Comparison of ENCODE assay signal across 1 cellular context in the genomic region with DNA sequence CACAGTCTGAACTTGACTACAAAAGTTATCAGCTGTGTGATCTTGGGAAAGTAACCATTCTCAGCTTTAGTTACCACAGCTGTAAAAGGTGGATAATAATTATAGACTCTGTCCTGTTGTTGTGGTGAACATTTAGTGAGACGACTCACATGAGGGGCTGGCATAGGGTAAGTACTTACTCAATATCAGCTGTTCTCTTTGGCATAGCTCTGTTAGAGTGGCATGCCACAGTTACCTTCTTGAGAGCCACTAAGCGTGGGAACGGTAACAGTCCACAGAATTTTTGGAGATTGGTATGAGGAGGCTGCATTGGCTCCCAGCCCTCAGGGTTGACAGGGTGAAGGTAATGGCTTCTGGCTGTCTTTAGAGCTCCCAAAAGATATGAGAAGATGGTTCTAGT.
TF ChIP-seq lines count a peak whose summit lies in the region.

No MANE protein-coding gene starts in this region.

TF ChIP-seq in SK-N-SH treated with all-trans-retinoic acid at 6 μM for 48 hours, 23 proteins besides CTCF, POLR2A, EP300 and RAD21 (continued from another document):
- TF ChIP-seq, protein P1, sequence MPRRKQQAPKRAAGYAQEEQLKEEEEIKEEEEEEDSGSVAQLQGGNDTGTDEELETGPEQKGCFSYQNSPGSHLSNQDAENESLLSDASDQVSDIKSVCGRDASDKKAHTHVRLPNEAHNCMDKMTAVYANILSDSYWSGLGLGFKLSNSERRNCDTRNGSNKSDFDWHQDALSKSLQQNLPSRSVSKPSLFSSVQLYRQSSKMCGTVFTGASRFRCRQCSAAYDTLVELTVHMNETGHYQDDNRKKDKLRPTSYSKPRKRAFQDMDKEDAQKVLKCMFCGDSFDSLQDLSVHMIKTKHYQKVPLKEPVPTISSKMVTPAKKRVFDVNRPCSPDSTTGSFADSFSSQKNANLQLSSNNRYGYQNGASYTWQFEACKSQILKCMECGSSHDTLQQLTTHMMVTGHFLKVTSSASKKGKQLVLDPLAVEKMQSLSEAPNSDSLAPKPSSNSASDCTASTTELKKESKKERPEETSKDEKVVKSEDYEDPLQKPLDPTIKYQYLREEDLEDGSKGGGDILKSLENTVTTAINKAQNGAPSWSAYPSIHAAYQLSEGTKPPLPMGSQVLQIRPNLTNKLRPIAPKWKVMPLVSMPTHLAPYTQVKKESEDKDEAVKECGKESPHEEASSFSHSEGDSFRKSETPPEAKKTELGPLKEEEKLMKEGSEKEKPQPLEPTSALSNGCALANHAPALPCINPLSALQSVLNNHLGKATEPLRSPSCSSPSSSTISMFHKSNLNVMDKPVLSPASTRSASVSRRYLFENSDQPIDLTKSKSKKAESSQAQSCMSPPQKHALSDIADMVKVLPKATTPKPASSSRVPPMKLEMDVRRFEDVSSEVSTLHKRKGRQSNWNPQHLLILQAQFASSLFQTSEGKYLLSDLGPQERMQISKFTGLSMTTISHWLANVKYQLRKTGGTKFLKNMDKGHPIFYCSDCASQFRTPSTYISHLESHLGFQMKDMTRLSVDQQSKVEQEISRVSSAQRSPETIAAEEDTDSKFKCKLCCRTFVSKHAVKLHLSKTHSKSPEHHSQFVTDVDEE (CRISPR knock-in tag; IDR thresholded peaks at IDR 0.05) = peak; percentile 19; the same call in 1 of the 2 replicates
